ENCODE assay signal across 8 cellular contexts in genomic region chr4:36322921-36323354, GRCh38. TPM values are rescaled to one million over a fixed set of nuclear protein-coding genes. Genes with fewer than 3 reads are reported as not detected.
DNase-seq lines count a peak whose midpoint lies in the region; ATAC-seq and TF ChIP-seq lines count a peak whose summit lies in the region.

No MANE protein-coding gene starts in this region.

- peak overlapping the region; percentile 92 for H3K27ac Mint-ChIP-seq in T-helper 1 cell treated with Interleukin-12 subunit alpha and Interleukin-12 subunit beta and Interleukin-4 antibody, amounts not matched to agents 30 μg/mL and 1 μg/mL, for 36 hours

- WGBS in SK-N-SH (ENCODE audit: low lambda C conversion rate), result 3% methylated on average over 7 of the region's 7 CpGs

- H3K79me2 ChIP-seq in SK-N-SH (ENCODE audit: insufficient read depth), result no peaks in the 10 kb centered on the region

- no peak for TF ChIP-seq CTCF in GM10248 (IDR thresholded peaks at IDR 0.05; ENCODE audit: control extremely low read depth, extremely low read depth, low read depth, missing control alignments)
- no peak for TF ChIP-seq CTCF in SK-N-SH (IDR thresholded peaks at IDR 0.05)

- H3K4me1 Mint-ChIP-seq in T-helper 1 cell treated with Interleukin-12 subunit alpha and Interleukin-12 subunit beta and Interleukin-4 antibody, amounts not matched to agents 30 μg/mL and 1 μg/mL, for 36 hours (ENCODE audit: low read depth), result peaks cover 70% of the 10 kb centered on the region

- H3K9me3 ChIP-seq in SK-N-SH, result no peaks in the 10 kb centered on the region

- H3K4me2 ChIP-seq in SK-N-SH, result no peak overlapping the region

- no peak overlapping the region for H3K9ac ChIP-seq in SK-N-SH

- H3K4me3 ChIP-seq in SK-N-SH (ENCODE audit: low read depth in 2 of 2, low read length in 1 of 2), result no peak overlapping the region

- no peak overlapping the region for H3K27ac ChIP-seq in SK-N-SH (ENCODE audit: low read depth in 2 of 2, low read length in 1 of 2)

- peak; percentile 15 for DNase-seq in GM10248 (ENCODE audit: extremely low spot score)
- peak; percentile 35 for DNase-seq in kidney glomerular epithelial cell (lab: John Stamatoyannopoulos, UW)
- no peak for DNase-seq in SK-N-SH
- DNase-seq in NCI-H524 (lab: John Stamatoyannopoulos, UW), result no peak
- no peak for DNase-seq in DMS153 treated with DMSO at 0.1 percent for 48 hours (lab: John Stamatoyannopoulos, UW; ENCODE audit: unreplicated experiment)

- TF ChIP-seq EP300 in SK-N-SH (IDR thresholded peaks at IDR 0.05; ENCODE audit: borderline replicate concordance in 1 of 2, low read depth in 1 of 2, low read length in 1 of 2), result no peak

- peaks cover 15% of the 10 kb centered on the region for H3K36me3 Mint-ChIP-seq in T-helper 1 cell treated with Interleukin-12 subunit alpha and Interleukin-12 subunit beta and Interleukin-4 antibody, amounts not matched to agents 30 μg/mL and 1 μg/mL, for 36 hours (ENCODE audit: low read depth)

- no peaks in the 10 kb centered on the region for H3K36me3 ChIP-seq in SK-N-SH (replicated peaks in 1 of 2; ENCODE audit: control insufficient read depth in 1 of 2, insufficient read depth in 2 of 2, low read length in 1 of 2)

- no peak for TF ChIP-seq RAD21 in SK-N-SH (IDR thresholded peaks at IDR 0.05; ENCODE audit: low read length)

- CTCF ChIA-PET in GM10248 (lab: Yijun Ruan, JAX), result interaction anchor here (1.0 kb wide), 1 partner anchor 27 kb away, joined by 3 read pairs; no protein-coding TSS in a partner anchor
- CTCF ChIA-PET in SK-N-SH (lab: Yijun Ruan, JAX), result no interaction called here

- no peaks in the 10 kb centered on the region for H3K4me1 ChIP-seq in SK-N-SH (ENCODE audit: control insufficient read depth in 1 of 2, insufficient read depth in 2 of 2, low read depth in 1 of 2, low read length in 1 of 2)

- POLR2A ChIA-PET in GM10248 (lab: Yijun Ruan, JAX), result no interaction called here
- POLR2A ChIA-PET in SK-N-SH (lab: Yijun Ruan, JAX), result no interaction called here

- no peaks in the 10 kb centered on the region for H3K27me3 Mint-ChIP-seq in T-helper 1 cell treated with Interleukin-12 subunit alpha and Interleukin-12 subunit beta and Interleukin-4 antibody, amounts not matched to agents 30 μg/mL and 1 μg/mL, for 36 hours (ENCODE audit: low read depth)

- ATAC-seq in GM21528 (IDR thresholded peaks at IDR 0.05; ENCODE audit: low FRiP score, unreplicated experiment) (peak; percentile 35), GM19395 (IDR thresholded peaks at IDR 0.05; ENCODE audit: unreplicated experiment) (no peak)

- H4K20me1 ChIP-seq in SK-N-SH (ENCODE audit: insufficient read depth), result no peaks in the 10 kb centered on the region

- H2AFZ ChIP-seq in SK-N-SH (ENCODE audit: low read depth), result no peak overlapping the region

- H3K4me3 Mint-ChIP-seq in T-helper 1 cell treated with Interleukin-12 subunit alpha and Interleukin-12 subunit beta and Interleukin-4 antibody, amounts not matched to agents 30 μg/mL and 1 μg/mL, for 36 hours, result peak overlapping the region; percentile 55

- H3K9me3 Mint-ChIP-seq in T-helper 1 cell treated with Interleukin-12 subunit alpha and Interleukin-12 subunit beta and Interleukin-4 antibody, amounts not matched to agents 30 μg/mL and 1 μg/mL, for 36 hours, result no peaks in the 10 kb centered on the region

- no peaks in the 10 kb centered on the region for H3K9me2 ChIP-seq in SK-N-SH

- no peaks in the 10 kb centered on the region for H3F3A ChIP-seq in SK-N-SH (replicated peaks; ENCODE audit: insufficient read depth)

- H3K27me3 ChIP-seq in SK-N-SH (ENCODE audit: insufficient read depth), result no peaks in the 10 kb centered on the region

TF ChIP-seq in SK-N-SH, 30 proteins besides CTCF, POLR2A, EP300 and RAD21:
- TF ChIP-seq ZBTB33 (IDR thresholded peaks at IDR 0.05; ENCODE audit: borderline replicate concordance, low read depth) (no peak), FOXM1 (IDR thresholded peaks at IDR 0.05; ENCODE audit: low read depth) (no peak), REST (IDR thresholded peaks at IDR 0.05; ENCODE audit: low read depth, low read length) (no peak), FOSL2 (IDR thresholded peaks at IDR 0.05; ENCODE audit: borderline replicate concordance, low read depth) (no peak), POLR2AphosphoS5 (IDR thresholded peaks at IDR 0.05; ENCODE audit: low read depth, low read length) (no peak), RFX5 (IDR thresholded peaks at IDR 0.05; ENCODE audit: low read length) (no peak), RXRA (IDR thresholded peaks at IDR 0.05; ENCODE audit: borderline replicate concordance, low read depth) (no peak), IRF3 (IDR thresholded peaks at IDR 0.05; ENCODE audit: low read depth, low read length) (no peak), EZH2phosphoT487 (IDR thresholded peaks at IDR 0.05; ENCODE audit: borderline replicate concordance, low read depth) (no peak), GATA2 (CRISPR knock-in tag; IDR thresholded peaks at IDR 0.05) (no peak), TEAD4 (IDR thresholded peaks at IDR 0.05; ENCODE audit: borderline replicate concordance, insufficient read depth) (no peak), MXI1 (IDR thresholded peaks at IDR 0.05; ENCODE audit: low read depth, low read length) (no peak), YY1 (IDR thresholded peaks at IDR 0.05; ENCODE audit: low read depth) (no peak), JUND (IDR thresholded peaks at IDR 0.05) (no peak), NRF1 (IDR thresholded peaks at IDR 0.05; ENCODE audit: low read depth, low read length) (no peak), GABPA (IDR thresholded peaks at IDR 0.05; ENCODE audit: low read depth) (no peak), TCF12 (IDR thresholded peaks at IDR 0.05) (no peak), CHD2 (IDR thresholded peaks at IDR 0.05; ENCODE audit: low read length, partially characterized antibody) (no peak)

RNA-seq across cellular contexts. Expression of gene DTHD1, which starts 41.5 kb away (rescaled TPM):
- not detected in 2 replicates for polyA plus RNA-seq in SK-N-SH (2012; rRNA removed)
- polyA plus RNA-seq in SK-N-SH (2012; cell fraction: cytosol; rRNA removed), result not detected in 2 replicates
- polyA plus RNA-seq in SK-N-SH (2012; cell fraction: nucleus; rRNA removed), result not detected in 2 replicates

Comparison
In these comparisons a context has a peak if more than half of its experiments do, and no peak if none do; other contexts are left out.
1. DNase-seq: peak in GM10248 (single experiment) and kidney glomerular epithelial cell (single experiment); none in SK-N-SH (single experiment), NCI-H524 (0 of 2) and DMS153 treated with DMSO at 0.1 percent for 48 hours (single experiment).